Comparison of ENCODE assay signal across 10 cellular contexts in genomic region chr1:23590058-23590783, GRCh38. TPM values are rescaled to one million over a fixed set of nuclear protein-coding genes. Genes with fewer than 3 reads are reported as not detected.
DNase-seq lines count a peak whose midpoint lies in the region; ATAC-seq and TF ChIP-seq lines count a peak whose summit lies in the region.
"Had no signal": no experiment of that assay in that cellular context is flagged by ENCODE, and none has a peak within 500 bp of the region (broad histone marks: within the 10 kb centered on the region; RNA-seq: fewer than 3 reads in every experiment).

No MANE protein-coding gene starts in this region.

- H2AK5ac ChIP-seq in IMR-90 (ENCODE audit: low read depth, low read length): peak overlapping the region; percentile 80

- H3K27me3 ChIP-seq in IMR-90 (ENCODE audit: control insufficient read depth, insufficient read depth, low read length) (no peaks in the 10 kb centered on the region), thyroid gland (no peaks in the 10 kb centered on the region)
- H3K27me3 ChIP-seq: ascending aorta had no signal

- H3K4me1 ChIP-seq in IMR-90 (ENCODE audit: control insufficient read depth, insufficient read depth, low read length) (peaks cover 21% of the 10 kb centered on the region), thyroid gland (peaks cover 19 to 59% of the 10 kb centered on the region in 2 donors)
- H3K4me1 ChIP-seq: ascending aorta had no signal

- peaks cover 46% of the 10 kb centered on the region for H3K27me3 Mint-ChIP-seq in dendritic cell treated with granulocyte-macrophage colony-stimulating factor and Interleukin-4, amounts not matched to agents 40 ng/mL and 50 ng/mL, for 4 days

- 100% methylated on average over 1 of the region's 4 CpGs; no CpG with 5 or more reads in 1 of the 2 experiments for WGBS in IMR-90 (ENCODE audit: extremely low coverage in 2 of 2, insufficient read length in 1 of 2), 2 experiments
- 76 to 80% methylated on average over 4 of the region's 4 CpGs for whole genome bisulfite sequencing in thyroid gland, 2 donors

- in situ Hi-C loops in IMR-90 (cut with MboI; ENCODE audit: low sequenced_read_pairs): no loop called here

- no peak overlapping the region for H3K23ac ChIP-seq in IMR-90 (ENCODE audit: low read depth, low read length)

- CTCF ChIA-PET in IMR-90 (lab: Yijun Ruan, JAX): no interaction called here

- no peak overlapping the region for H2AK9ac ChIP-seq in IMR-90 (replicated peaks; ENCODE audit: low read depth, low read length, poor library complexity)

- peak overlapping the region; percentile 62 for H2BK120ac ChIP-seq in IMR-90 (ENCODE audit: low read depth, low read length)

- H4K91ac ChIP-seq in IMR-90 (ENCODE audit: insufficient read depth, low read depth, low read length): peak overlapping the region; percentile 47

- H3K9ac ChIP-seq in IMR-90 (ENCODE audit: low read depth, low read length): no peak overlapping the region

- no peaks in the 10 kb centered on the region for H3K9me3 Mint-ChIP-seq in dendritic cell treated with granulocyte-macrophage colony-stimulating factor and Interleukin-4, amounts not matched to agents 40 ng/mL and 50 ng/mL, for 4 days

- H2BK15ac ChIP-seq in IMR-90 (ENCODE audit: low read depth, low read length): peak overlapping the region; percentile 88; the same call in 1 of the 3 replicates

- peak overlapping the region; percentile 3 for H2BK5ac ChIP-seq in IMR-90 (ENCODE audit: low read depth, low read length, poor library complexity, severe bottlenecking)

- BruUV-seq in IMR-90 (replicated peaks; lab: Mats Ljungman, UMichigan): no TSS peak

- ATAC-seq in IMR-90 (ENCODE audit: low read depth): no peak

- no peaks in the 10 kb centered on the region for H3K36me3 Mint-ChIP-seq in dendritic cell treated with granulocyte-macrophage colony-stimulating factor and Interleukin-4, amounts not matched to agents 40 ng/mL and 50 ng/mL, for 4 days (ENCODE audit: low read depth)

- H2AFZ ChIP-seq in IMR-90 (replicated peaks; ENCODE audit: low read length, poor library complexity): peak overlapping the region; percentile 44

- H3K4ac ChIP-seq in IMR-90 (ENCODE audit: low read depth, low read length): peak overlapping the region; percentile 56

- no peak overlapping the region for H3K4me3 ChIP-seq in IMR-90 (ENCODE audit: insufficient read depth, low read depth, low read length)
- H3K4me3 ChIP-seq in thyroid gland (replicated peaks in 1 of 3): no peak overlapping the region
- H3K4me3 ChIP-seq: ascending aorta had no signal

- H3K27ac ChIP-seq in IMR-90 (ENCODE audit: insufficient read depth, low read length): no peak overlapping the region
- H3K27ac ChIP-seq in thyroid gland: peak overlapping the region; percentile 7 to 38 (median 33)
- H3K27ac ChIP-seq: ascending aorta had no signal

- no peak for TF ChIP-seq CTCF in IMR-90 (conservative IDR thresholded peaks at IDR 0.05; ENCODE audit: low read depth, low read length)
- TF ChIP-seq CTCF in thyroid gland (IDR thresholded peaks at IDR 0.05): no peak

- no peak overlapping the region for H3K4me3 Mint-ChIP-seq in dendritic cell treated with granulocyte-macrophage colony-stimulating factor and Interleukin-4, amounts not matched to agents 40 ng/mL and 50 ng/mL, for 4 days

- H3K4me1 Mint-ChIP-seq in dendritic cell treated with granulocyte-macrophage colony-stimulating factor and Interleukin-4, amounts not matched to agents 40 ng/mL and 50 ng/mL, for 4 days (ENCODE audit: low read depth): peaks cover 32% of the 10 kb centered on the region

- H3K4me2 ChIP-seq in IMR-90 (ENCODE audit: low read depth, low read length): no peak overlapping the region

- peaks cover 8% of the 10 kb centered on the region for H3K9me1 ChIP-seq in IMR-90 (ENCODE audit: insufficient read depth, low read length)

- 0 out of 2 replicates have a peak overlapping the region, but pooled peaks have one; percentile 39 for H3K14ac ChIP-seq in IMR-90 (replicated peaks; ENCODE audit: low read depth, low read length)

- no peak overlapping the region; the same call in 1 of the 2 replicates for H3K18ac ChIP-seq in IMR-90 (ENCODE audit: low read depth, low read length)

- H2BK20ac ChIP-seq in IMR-90 (ENCODE audit: low read depth, low read length): peak overlapping the region; percentile 52

- peaks cover 3 to 13% of the 10 kb centered on the region in 2 experiments; a peak in 2 of 4 replicates for H3K79me1 ChIP-seq in IMR-90 (ENCODE audit: low read depth in 1 of 2, low read length in 2 of 2)

- no peaks in the 10 kb centered on the region for H4K20me1 ChIP-seq in IMR-90 (ENCODE audit: insufficient read depth, low read length)

- H3K9me3 ChIP-seq in IMR-90 (ENCODE audit: control insufficient read depth, insufficient read depth, low read length) (no peaks in the 10 kb centered on the region), thyroid gland (no peaks in the 10 kb centered on the region)
- H3K9me3 ChIP-seq: ascending aorta had no signal

- H4K5ac ChIP-seq in IMR-90 (ENCODE audit: low read depth, low read length): no peak overlapping the region

- TF ChIP-seq POLR2A in IMR-90 (IDR thresholded peaks at IDR 0.05; ENCODE audit: low read depth, low read length) (no peak), thyroid gland (IDR thresholded peaks at IDR 0.05) (no peak)

- H3K27ac Mint-ChIP-seq in dendritic cell treated with granulocyte-macrophage colony-stimulating factor and Interleukin-4, amounts not matched to agents 40 ng/mL and 50 ng/mL, for 4 days: peak overlapping the region; percentile 6

- TF ChIP-seq RAD21 in IMR-90 (IDR thresholded peaks at IDR 0.05; ENCODE audit: low read length): no peak

- POLR2A ChIA-PET in IMR-90 (lab: Charles Lee; ENCODE audit: unreplicated experiment): no interaction called here

- no peak overlapping the region for H3K56ac ChIP-seq in IMR-90 (ENCODE audit: extremely low read depth, insufficient read depth, low read length)

- intact Hi-C loops in IMR-90 (cut with micrococcal nuclease): no loop called here
- intact Hi-C loops in dendritic cell treated with granulocyte-macrophage colony-stimulating factor and Interleukin-4, amounts not matched to agents 40 ng/mL and 50 ng/mL, for 4 days (cut with micrococcal nuclease): no loop called here
- intact Hi-C loops in thyroid gland (cut with DNase I): no loop called here

- dilution Hi-C loops in IMR-90 (cut with HindIII; ENCODE audit: low sequenced_read_pairs, unreplicated experiment): no loop called here

- peak; percentile 9 for DNase-seq in stimulated activated naive CD4-positive, alpha-beta T cell treated with Interleukin-2 at 50 U/mL for 16 hours (lab: John Stamatoyannopoulos, UW)
- DNase-seq in stimulated activated naive CD4-positive, alpha-beta T cell (lab: John Stamatoyannopoulos, UW): no peak
- DNase-seq in IMR-90: peak; percentile 40
- DNase-seq in thyroid gland: peak; percentile 32 to 37
- no peak for DNase-seq in HuH-7 (ENCODE audit: low spot score)
- no peak for DNase-seq in germinal center (ENCODE audit: low spot score)
- no peak for DNase-seq in ecto neural progenitor cell (ENCODE audit: low spot score)
- DNase-seq: DND-41 had no signal

- no peaks in the 10 kb centered on the region for H3K36me3 ChIP-seq in IMR-90 (ENCODE audit: control insufficient read depth, insufficient read depth, low read length)
- no peaks in the 10 kb centered on the region for H3K36me3 ChIP-seq in thyroid gland
- H3K36me3 ChIP-seq: ascending aorta had no signal

- H4K8ac ChIP-seq in IMR-90 (ENCODE audit: low read depth in 2 of 2, low read length in 2 of 2): peak overlapping the region in 1 of 2 experiments; percentile 20; a peak in 1 of 4 replicates

TF ChIP-seq in IMR-90, 13 proteins besides CTCF, POLR2A, EP300 and RAD21:
- no peak for TF ChIP-seq FOS (IDR thresholded peaks at IDR 0.05; ENCODE audit: low read depth, low read length)
- TF ChIP-seq BHLHE40 (IDR thresholded peaks at IDR 0.05; ENCODE audit: low read depth, low read length): no peak
- TF ChIP-seq CEBPB (IDR thresholded peaks at IDR 0.05; ENCODE audit: low read depth, low read length): no peak
- no peak for TF ChIP-seq MXI1 (IDR thresholded peaks at IDR 0.05; ENCODE audit: borderline replicate concordance, low read depth, low read length)
- no peak for TF ChIP-seq RCOR1 (IDR thresholded peaks at IDR 0.05; ENCODE audit: insufficient replicate concordance, low read length)
- no peak for TF ChIP-seq NFE2L2 (IDR thresholded peaks at IDR 0.05; ENCODE audit: low read depth, low read length)
- TF ChIP-seq RFX5 (IDR thresholded peaks at IDR 0.05; ENCODE audit: low read depth, low read length): no peak
- TF ChIP-seq MAFK (IDR thresholded peaks at IDR 0.05; ENCODE audit: low read depth, low read length): no peak
- no peak for TF ChIP-seq CHD1 (IDR thresholded peaks at IDR 0.05; ENCODE audit: low read depth, low read length)
TF ChIP-seq in IMR-90: peak in this region for 0.

RNA-seq across cellular contexts. Expression of gene ID3, which starts 30.9 kb away (rescaled TPM):
- 109 and 171 TPM in 2 replicates for total RNA-seq in IMR-90 (2012; rRNA removed)
- 304 and 385 TPM in 2 replicates for polyA plus RNA-seq in IMR-90 (2012; rRNA removed)
- polyA plus RNA-seq in IMR-90 (2012; cell fraction: cytosol; rRNA removed): 781 and 851 TPM in 2 replicates
- 1,444 and 1,599 TPM in 2 replicates for polyA plus RNA-seq in IMR-90 (2012; cell fraction: nucleus; rRNA removed; ENCODE audit: low replicate concordance)
- 100 to 1,000 TPM; 279 to 388 (median 343) TPM for total RNA-seq in thyroid gland

RNA-seq across cellular contexts. Expression of gene E2F2, which starts 59.2 kb away (rescaled TPM):
- total RNA-seq in IMR-90 (2012; rRNA removed) (0.36 and 0.56 TPM in 2 replicates), thyroid gland (under 1 TPM in 3 of 4 donors, not detected in 1; 0.10 to 0.27 (median 0.17) TPM)
- 0.39 and 0.51 TPM in 2 replicates for polyA plus RNA-seq in IMR-90 (2012; rRNA removed)
- polyA plus RNA-seq in IMR-90 (2012; cell fraction: cytosol; rRNA removed): 0.16 and 0.19 TPM in 2 replicates
- 0.55 and 0.63 TPM in 2 replicates for polyA plus RNA-seq in IMR-90 (2012; cell fraction: nucleus; rRNA removed; ENCODE audit: low replicate concordance)
- total RNA-seq: ascending aorta had no signal

Comparison
In these comparisons a context has a peak if more than half of its experiments do, and no peak if none do; other contexts are left out.
1. DNase-seq: peak in stimulated activated naive CD4-positive, alpha-beta T cell treated with Interleukin-2 at 50 U/mL for 16 hours (single experiment), IMR-90 (single experiment) and thyroid gland (2 of 2); none in stimulated activated naive CD4-positive, alpha-beta T cell (0 of 6), HuH-7 (single experiment), germinal center (single experiment) and ecto neural progenitor cell (single experiment).